ENCODE assay signal across 17 cellular contexts in the genomic region with DNA sequence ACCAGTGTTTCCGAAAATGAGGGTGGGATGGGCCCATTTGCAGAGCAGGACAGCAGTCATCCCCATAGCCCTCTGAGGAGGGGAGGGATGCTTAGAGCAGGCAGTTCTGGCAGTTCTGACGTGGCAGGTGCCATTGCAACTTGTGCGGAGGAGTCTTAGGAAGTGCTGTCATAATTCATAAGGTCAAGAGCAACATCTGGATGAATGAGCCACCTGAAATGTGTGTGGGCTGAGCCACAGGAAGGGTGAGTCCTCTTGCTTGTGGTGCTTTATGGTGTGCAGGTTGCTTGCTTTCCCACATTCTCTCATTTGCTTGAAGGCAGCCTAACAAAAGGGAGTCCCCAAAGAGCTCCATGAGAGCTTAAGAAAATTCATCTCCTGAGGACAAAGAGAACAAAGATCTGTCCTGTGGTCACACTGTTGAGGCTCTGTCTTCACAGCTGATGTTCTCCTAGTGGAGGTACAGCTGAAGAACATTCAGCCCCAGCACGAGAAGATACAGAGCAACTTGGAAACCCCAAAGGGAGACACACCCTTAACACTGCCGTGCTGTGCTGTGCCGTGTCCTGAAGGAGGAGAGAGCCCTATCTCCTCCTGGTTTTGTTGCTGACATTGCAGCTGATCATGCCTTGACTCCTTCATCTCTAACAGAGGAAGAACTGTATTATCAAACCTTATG.
DNase-seq lines count a peak whose midpoint lies in the region; ATAC-seq and TF ChIP-seq lines count a peak whose summit lies in the region.
"Had no signal": no experiment of that assay in that cellular context is flagged by ENCODE, and none has a peak within 500 bp of the region (broad histone marks: within the 10 kb centered on the region; RNA-seq: fewer than 3 reads in every experiment).

No MANE protein-coding gene starts in this region.

- ATAC-seq in activated CD8-positive, alpha-beta T cell treated with anti-CD3 and anti-CD28 coated beads for 36 hours: peak; percentile 75
- ATAC-seq in HG03342 (IDR thresholded peaks at IDR 0.05; ENCODE audit: unreplicated experiment) (no peak), GM18868 (IDR thresholded peaks at IDR 0.05; ENCODE audit: unreplicated experiment) (no peak)
- ATAC-seq: naive thymus-derived CD8-positive, alpha-beta T cell had no signal

- no peak for TF ChIP-seq CTCF in activated CD8-positive, alpha-beta T cell treated with anti-CD3 and anti-CD28 coated beads for 36 hours (IDR thresholded peaks at IDR 0.05)
- TF ChIP-seq CTCF in mesothelial cell of epicardium (IDR thresholded peaks at IDR 0.05; ENCODE audit: unreplicated experiment): no peak

- no peak overlapping the region for H3K4me3 Mint-ChIP-seq in activated CD8-positive, alpha-beta T cell treated with anti-CD3 and anti-CD28 coated beads for 36 hours
- H3K4me3 Mint-ChIP-seq in mesothelial cell of epicardium: no peak overlapping the region
- H3K4me3 Mint-ChIP-seq: activated B cell treated with CpG ODN at 0.5 μM for 24 hours; naive thymus-derived CD8-positive, alpha-beta T cell had no signal

- POLR2A ChIA-PET in activated CD8-positive, alpha-beta T cell treated with anti-CD3 and anti-CD28 coated beads for 36 hours (lab: Charles Lee): no interaction called here

- peaks cover 8% of the 10 kb centered on the region for H3K36me3 Mint-ChIP-seq in activated CD8-positive, alpha-beta T cell treated with anti-CD3 and anti-CD28 coated beads for 36 hours (ENCODE audit: low read depth)
- peaks cover 10% of the 10 kb centered on the region for H3K36me3 Mint-ChIP-seq in mesothelial cell of epicardium

- peaks cover 38% of the 10 kb centered on the region for H3K4me1 Mint-ChIP-seq in activated CD8-positive, alpha-beta T cell treated with anti-CD3 and anti-CD28 coated beads for 36 hours (ENCODE audit: low read depth)
- H3K4me1 Mint-ChIP-seq in mesothelial cell of epicardium: peaks cover 7% of the 10 kb centered on the region

- no peaks in the 10 kb centered on the region for H3K27me3 Mint-ChIP-seq in activated CD8-positive, alpha-beta T cell treated with anti-CD3 and anti-CD28 coated beads for 36 hours
- H3K27me3 Mint-ChIP-seq in mesothelial cell of epicardium (ENCODE audit: low read depth): no peaks in the 10 kb centered on the region
- H3K27me3 Mint-ChIP-seq: activated B cell treated with CpG ODN at 0.5 μM for 24 hours had no signal

- no peaks in the 10 kb centered on the region for H3K9me3 Mint-ChIP-seq in activated CD8-positive, alpha-beta T cell treated with anti-CD3 and anti-CD28 coated beads for 36 hours
- H3K9me3 Mint-ChIP-seq in mesothelial cell of epicardium: peaks cover 14% of the 10 kb centered on the region
- H3K9me3 Mint-ChIP-seq: activated B cell treated with CpG ODN at 0.5 μM for 24 hours; naive thymus-derived CD8-positive, alpha-beta T cell had no signal

- intact Hi-C loops in activated CD8-positive, alpha-beta T cell treated with anti-CD3 and anti-CD28 coated beads for 36 hours (cut with micrococcal nuclease): no loop called here

- peak; percentile 31 for DNase-seq in stimulated activated CD4-positive, alpha-beta T cell treated with anti-CD3 and anti-CD28 coated beads, Interleukin-15, amount 100 ng/mL, for 24 hours
- no peak for DNase-seq in stimulated activated CD4-positive, alpha-beta T cell treated with anti-CD3 and anti-CD28 coated beads, Interleukin-12 subunit alpha, Interleukin-12 subunit beta, amount 100 ng/mL, for 4 hours
- peak; percentile 68 for DNase-seq in activated CD8-positive, alpha-beta T cell treated with anti-CD3 and anti-CD28 coated beads for 36 hours
- peak; percentile 28 for DNase-seq in mesenteric fat pad (ENCODE audit: low spot score)
- DNase-seq in NCI-H146 treated with DMSO at 0.1 percent for 48 hours (lab: John Stamatoyannopoulos, UW; ENCODE audit: unreplicated experiment): no peak
- DNase-seq in mesothelial cell of epicardium (ENCODE audit: low spot score in 2 of 2, unreplicated experiment in 2 of 2): no peak
- DNase-seq: activated B cell treated with CpG ODN at 0.5 μM for 24 hours; central memory CD4-positive, alpha-beta T cell; DMS153; foreskin melanocyte; GOT3; naive thymus-derived CD8-positive, alpha-beta T cell; NCI-H187 treated with DMSO at 0.1 percent for 48 hours; NCI-H526; Peyer's patch had no signal

- peak overlapping the region; percentile 81 for H3K27ac Mint-ChIP-seq in activated CD8-positive, alpha-beta T cell treated with anti-CD3 and anti-CD28 coated beads for 36 hours
- no peak overlapping the region for H3K27ac Mint-ChIP-seq in mesothelial cell of epicardium
- H3K27ac Mint-ChIP-seq: activated B cell treated with CpG ODN at 0.5 μM for 24 hours had no signal

- CTCF ChIA-PET in activated CD8-positive, alpha-beta T cell treated with anti-CD3 and anti-CD28 coated beads for 36 hours (lab: Charles Lee): interaction anchor here (1.0 to 1.3 kb wide), 2 partner anchors 69 to 160 kb away, joined by 3 to 4 read pairs; no protein-coding TSS in a partner anchor

Comparison
In these comparisons a context has a peak if more than half of its experiments do, and no peak if none do; other contexts are left out.
1. DNase-seq: peak in stimulated activated CD4-positive, alpha-beta T cell treated with anti-CD3 and anti-CD28 coated beads, Interleukin-15, amount 100 ng/mL, for 24 hours (single experiment), activated CD8-positive, alpha-beta T cell treated with anti-CD3 and anti-CD28 coated beads for 36 hours (single experiment) and mesenteric fat pad (single experiment); none in stimulated activated CD4-positive, alpha-beta T cell treated with anti-CD3 and anti-CD28 coated beads, Interleukin-12 subunit alpha, Interleukin-12 subunit beta, amount 100 ng/mL, for 4 hours (single experiment), NCI-H146 treated with DMSO at 0.1 percent for 48 hours (single experiment) and mesothelial cell of epicardium (0 of 2).